ENCODE assay signal across 11 cellular contexts in genomic region chr20:20680991-20681508, GRCh38. TPM values are rescaled to one million over a fixed set of nuclear protein-coding genes. Genes with fewer than 3 reads are reported as not detected.
A peak's percentile ranks its signal among the peaks of the same experiment; 100 is the strongest.
DNase-seq lines count a peak whose midpoint lies in the region; ATAC-seq and TF ChIP-seq lines count a peak whose summit lies in the region.
"Had no signal": no experiment of that assay in that cellular context is flagged by ENCODE, and none has a peak within 500 bp of the region (broad histone marks: within the 10 kb centered on the region; RNA-seq: fewer than 3 reads in every experiment).

No MANE protein-coding gene starts in this region.

- H3K27me3 Mint-ChIP-seq in activated CD4-positive, alpha-beta T cell treated with anti-CD3 and anti-CD28 coated beads for 36 hours: no peaks in the 10 kb centered on the region
- no peaks in the 10 kb centered on the region for H3K27me3 Mint-ChIP-seq in activated CD8-positive, alpha-beta T cell treated with anti-CD3 and anti-CD28 coated beads for 36 hours
- no peaks in the 10 kb centered on the region for H3K27me3 Mint-ChIP-seq in stimulated activated memory B cell treated with anti-CD40 and anti-IgM and Interleukin-4, amounts not matched to agents 10 μg/mL and 1 μg/mL and 100 μg/mL, for 72 hours

- no peak for DNase-seq in activated CD4-positive, alpha-beta T cell treated with anti-CD3 and anti-CD28 coated beads for 36 hours
- DNase-seq in activated CD4-positive, alpha-beta T cell treated with anti-CD3 and anti-CD28 coated beads for 48 hours: no peak
- DNase-seq in HL-60 (ENCODE audit: low read depth in 1 of 2, low spot score in 1 of 2) (peak; percentile 53 to 91), dorsolateral prefrontal cortex (no peak), GM03348 (ENCODE audit: low spot score) (no peak), NCI-H146 treated with DMSO at 0.1 percent for 48 hours (lab: John Stamatoyannopoulos, UW; ENCODE audit: unreplicated experiment) (no peak)
- DNase-seq in activated CD8-positive, alpha-beta T cell treated with anti-CD3 and anti-CD28 coated beads for 36 hours: no peak
- DNase-seq: activated naive CD4-positive, alpha-beta T cell treated with anti-CD3 and anti-CD28 coated beads for 36 hours; effector CD4-positive, alpha-beta T cell; heart right ventricle had no signal

- peaks cover 10% of the 10 kb centered on the region for H3K36me3 Mint-ChIP-seq in activated CD4-positive, alpha-beta T cell treated with anti-CD3 and anti-CD28 coated beads for 36 hours (ENCODE audit: low read depth)
- peaks cover 14% of the 10 kb centered on the region for H3K36me3 Mint-ChIP-seq in activated CD8-positive, alpha-beta T cell treated with anti-CD3 and anti-CD28 coated beads for 36 hours (ENCODE audit: low read depth)
- H3K36me3 Mint-ChIP-seq in stimulated activated memory B cell treated with anti-CD40 and anti-IgM and Interleukin-4, amounts not matched to agents 10 μg/mL and 1 μg/mL and 100 μg/mL, for 72 hours: peaks cover 24% of the 10 kb centered on the region

- intact Hi-C loops in activated CD4-positive, alpha-beta T cell treated with anti-CD3 and anti-CD28 coated beads for 36 hours (cut with DNase I, micrococcal nuclease): loop anchor here in 1 of 2 experiments (5.0 kb wide), 1 partner anchor 146 kb away; no protein-coding TSS in a partner anchor
- intact Hi-C loops in activated CD8-positive, alpha-beta T cell treated with anti-CD3 and anti-CD28 coated beads for 36 hours (cut with micrococcal nuclease): no loop called here
- intact Hi-C loops in dorsolateral prefrontal cortex (cut with DNase I): no loop called here

- H3K4me3 Mint-ChIP-seq in activated CD4-positive, alpha-beta T cell treated with anti-CD3 and anti-CD28 coated beads for 36 hours: no peak overlapping the region
- no peak overlapping the region for H3K4me3 Mint-ChIP-seq in activated CD8-positive, alpha-beta T cell treated with anti-CD3 and anti-CD28 coated beads for 36 hours
- peak overlapping the region; percentile 30 for H3K4me3 Mint-ChIP-seq in stimulated activated memory B cell treated with anti-CD40 and anti-IgM and Interleukin-4, amounts not matched to agents 10 μg/mL and 1 μg/mL and 100 μg/mL, for 72 hours
- H3K4me3 Mint-ChIP-seq: activated naive CD4-positive, alpha-beta T cell treated with anti-CD3 and anti-CD28 coated beads for 36 hours had no signal

- CTCF ChIA-PET in activated CD4-positive, alpha-beta T cell treated with anti-CD3 and anti-CD28 coated beads for 36 hours (lab: Charles Lee): no interaction called here
- CTCF ChIA-PET in activated CD8-positive, alpha-beta T cell treated with anti-CD3 and anti-CD28 coated beads for 36 hours (lab: Charles Lee): interaction anchor here (1.3 to 1.5 kb wide), 2 partner anchors 26 to 87 kb away, joined by 3 read pairs; no protein-coding TSS in a partner anchor

- peak overlapping the region; percentile 30 for H3K27ac Mint-ChIP-seq in activated CD4-positive, alpha-beta T cell treated with anti-CD3 and anti-CD28 coated beads for 36 hours
- H3K27ac Mint-ChIP-seq in activated CD8-positive, alpha-beta T cell treated with anti-CD3 and anti-CD28 coated beads for 36 hours: peak overlapping the region; percentile 23
- no peak overlapping the region for H3K27ac Mint-ChIP-seq in stimulated activated memory B cell treated with anti-CD40 and anti-IgM and Interleukin-4, amounts not matched to agents 10 μg/mL and 1 μg/mL and 100 μg/mL, for 72 hours
- H3K27ac Mint-ChIP-seq: activated naive CD4-positive, alpha-beta T cell treated with anti-CD3 and anti-CD28 coated beads for 36 hours had no signal

- POLR2A ChIA-PET in activated CD4-positive, alpha-beta T cell treated with anti-CD3 and anti-CD28 coated beads for 36 hours (lab: Charles Lee): interaction anchor here (0.7 to 0.8 kb wide), 2 partner anchors 12 to 585 kb away, joined by 3 read pairs; no protein-coding TSS in a partner anchor
- POLR2A ChIA-PET in activated CD8-positive, alpha-beta T cell treated with anti-CD3 and anti-CD28 coated beads for 36 hours (lab: Charles Lee): no interaction called here

- peak overlapping the region; percentile 68 for H3K27ac ChIP-seq in HL-60 (replicated peaks)
- H3K27ac ChIP-seq in dorsolateral prefrontal cortex: no peak overlapping the region

- peak; percentile 19 for ATAC-seq in activated CD4-positive, alpha-beta T cell treated with anti-CD3 and anti-CD28 coated beads for 36 hours
- ATAC-seq in activated CD8-positive, alpha-beta T cell treated with anti-CD3 and anti-CD28 coated beads for 36 hours: no peak
- ATAC-seq in stimulated activated memory B cell treated with anti-CD40 and anti-IgM and Interleukin-4, amounts not matched to agents 10 μg/mL and 1 μg/mL and 100 μg/mL, for 72 hours: peak; percentile 60

- no peaks in the 10 kb centered on the region for H3K9me3 Mint-ChIP-seq in activated CD4-positive, alpha-beta T cell treated with anti-CD3 and anti-CD28 coated beads for 36 hours (ENCODE audit: low read depth)
- no peaks in the 10 kb centered on the region for H3K9me3 Mint-ChIP-seq in activated CD8-positive, alpha-beta T cell treated with anti-CD3 and anti-CD28 coated beads for 36 hours
- H3K9me3 Mint-ChIP-seq in stimulated activated memory B cell treated with anti-CD40 and anti-IgM and Interleukin-4, amounts not matched to agents 10 μg/mL and 1 μg/mL and 100 μg/mL, for 72 hours: no peaks in the 10 kb centered on the region
- H3K9me3 Mint-ChIP-seq: activated naive CD4-positive, alpha-beta T cell treated with anti-CD3 and anti-CD28 coated beads for 36 hours had no signal

- H3K4me1 Mint-ChIP-seq in activated CD4-positive, alpha-beta T cell treated with anti-CD3 and anti-CD28 coated beads for 36 hours: peaks cover 45% of the 10 kb centered on the region
- peaks cover 44% of the 10 kb centered on the region for H3K4me1 Mint-ChIP-seq in activated CD8-positive, alpha-beta T cell treated with anti-CD3 and anti-CD28 coated beads for 36 hours (ENCODE audit: low read depth)
- H3K4me1 Mint-ChIP-seq in stimulated activated memory B cell treated with anti-CD40 and anti-IgM and Interleukin-4, amounts not matched to agents 10 μg/mL and 1 μg/mL and 100 μg/mL, for 72 hours: peaks cover 40% of the 10 kb centered on the region

- no peak for TF ChIP-seq CTCF in HL-60 (IDR thresholded peaks at IDR 0.05; ENCODE audit: insufficient read depth, low read length)
- TF ChIP-seq CTCF in activated CD8-positive, alpha-beta T cell treated with anti-CD3 and anti-CD28 coated beads for 36 hours (IDR thresholded peaks at IDR 0.05): no peak
- no peak for TF ChIP-seq CTCF in dorsolateral prefrontal cortex (IDR thresholded peaks at IDR 0.05 in 54 of 56, conservative IDR thresholded peaks at IDR 0.05 in 2 of 56; ENCODE audit: low read depth in 1 of 56, partially characterized antibody in 56 of 56)

- H3K4me3 ChIP-seq in HL-60 (replicated peaks; ENCODE audit: insufficient read depth, low read length) (no peak overlapping the region), dorsolateral prefrontal cortex (no peak overlapping the region)
- H3K4me3 ChIP-seq: heart right ventricle had no signal

- H3K27me3 ChIP-seq in HL-60 (ENCODE audit: insufficient read depth, poor library complexity, severe bottlenecking) (no peaks in the 10 kb centered on the region), dorsolateral prefrontal cortex (no peaks in the 10 kb centered on the region)
- H3K27me3 ChIP-seq: heart right ventricle had no signal

RNA-seq across cellular contexts. Expression of gene RALGAPA2, which starts 31.4 kb away (rescaled TPM):
- total RNA-seq in activated CD4-positive, alpha-beta T cell treated with anti-CD3 and anti-CD28 coated beads for 36 hours: 10 to 100 TPM; 20.2 to 26.4 TPM
- 10 to 100 TPM; 14.3 to 17.2 TPM for total RNA-seq in activated CD8-positive, alpha-beta T cell treated with anti-CD3 and anti-CD28 coated beads for 36 hours
- 10 to 100 TPM; 20.3 to 60.5 (median 34.7) TPM for total RNA-seq in dorsolateral prefrontal cortex

Comparison
In these comparisons a context has a peak if more than half of its experiments do, and no peak if none do; other contexts are left out.
1. DNase-seq: peak in HL-60 (2 of 2); none in activated CD4-positive, alpha-beta T cell treated with anti-CD3 and anti-CD28 coated beads for 36 hours (single experiment), activated CD4-positive, alpha-beta T cell treated with anti-CD3 and anti-CD28 coated beads for 48 hours (single experiment), activated CD8-positive, alpha-beta T cell treated with anti-CD3 and anti-CD28 coated beads for 36 hours (single experiment), dorsolateral prefrontal cortex (0 of 10), GM03348 (single experiment) and NCI-H146 treated with DMSO at 0.1 percent for 48 hours (single experiment).